11 cellular contexts compared by ENCODE assay signal in genomic region chr2:181306785-181307184, GRCh38.
A peak's percentile ranks its signal among the peaks of the same experiment; 100 is the strongest.
DNase-seq lines count a peak whose midpoint lies in the region; ATAC-seq, FAIRE-seq and TF ChIP-seq lines count a peak whose summit lies in the region.
"Had no signal": no experiment of that assay in that cellular context is flagged by ENCODE, and none has a peak within 500 bp of the region (broad histone marks: within the 10 kb centered on the region; RNA-seq: fewer than 3 reads in every experiment).

No MANE protein-coding gene starts in this region.

- FAIRE-seq in kidney (lab: Jason Lieb, UNC), result peak; percentile 30

- H4K20me1 ChIP-seq in DOHH2 (ENCODE audit: control insufficient read depth, insufficient read depth, low read depth, low read length) (no peaks in the 10 kb centered on the region), PC-3 (ENCODE audit: low read length) (no peaks in the 10 kb centered on the region)

- intact Hi-C loops in PC-3 (cut with micrococcal nuclease) (no loop called here), kidney (cut with DNase I) (no loop called here), ascending aorta (cut with DNase I) (no loop called here)

- H3K36me3 ChIP-seq in DOHH2 (ENCODE audit: control insufficient read depth, low read length), result peaks cover 3% of the 10 kb centered on the region; the same call in 1 of the 2 replicates
- no peaks in the 10 kb centered on the region for H3K36me3 ChIP-seq in PC-3 (ENCODE audit: low read depth, low read length)
- no peaks in the 10 kb centered on the region for H3K36me3 ChIP-seq in kidney (ENCODE audit: control insufficient read depth in 1 of 2, insufficient read depth in 2 of 2, low read length in 2 of 2)
- H3K36me3 ChIP-seq in ascending aorta, result no peaks in the 10 kb centered on the region
- H3K36me3 ChIP-seq: thyroid gland had no signal

- no peaks in the 10 kb centered on the region for H3K79me2 ChIP-seq in DOHH2 (ENCODE audit: control insufficient read depth, low read length)
- H3K79me2 ChIP-seq in PC-3 (ENCODE audit: low read length), result no peaks in the 10 kb centered on the region

- H3K4me1 ChIP-seq in DOHH2 (ENCODE audit: control insufficient read depth, low read length), result peaks cover 81% of the 10 kb centered on the region
- peaks cover 15% of the 10 kb centered on the region for H3K4me1 ChIP-seq in PC-3 (ENCODE audit: insufficient read depth, low read length)
- H3K4me1 ChIP-seq in kidney (ENCODE audit: control insufficient read depth in 1 of 2, insufficient read depth in 1 of 2, low read depth in 1 of 2, low read length in 2 of 2), result no peaks in the 10 kb centered on the region
- H3K4me1 ChIP-seq in ascending aorta, result no peaks in the 10 kb centered on the region
- H3K4me1 ChIP-seq: thyroid gland had no signal

- TF ChIP-seq CTCF in DOHH2 (IDR thresholded peaks at IDR 0.05; ENCODE audit: low read depth, low read length, poor library complexity, severe bottlenecking), result no peak
- no peak for TF ChIP-seq CTCF in PC-3 (conservative IDR thresholded peaks at IDR 0.05; ENCODE audit: low read depth, low read length)
- TF ChIP-seq CTCF in kidney (IDR thresholded peaks at IDR 0.05; ENCODE audit: borderline replicate concordance, extremely low read depth, insufficient read depth), result no peak
- no peak for TF ChIP-seq CTCF in ascending aorta (IDR thresholded peaks at IDR 0.05)

- no peak overlapping the region for H2AFZ ChIP-seq in PC-3 (ENCODE audit: low read length)

- peaks cover 32% of the 10 kb centered on the region for H3F3A ChIP-seq in DOHH2 (ENCODE audit: control insufficient read depth, insufficient read depth)
- peaks cover 5% of the 10 kb centered on the region for H3F3A ChIP-seq in PC-3 (ENCODE audit: low read length, unreplicated experiment)

- H3K9ac ChIP-seq in PC-3 (ENCODE audit: low read length), result no peak overlapping the region
- H3K9ac ChIP-seq in kidney (ENCODE audit: low read length in 2 of 2), result no peak overlapping the region

- POLR2A ChIA-PET in PC-3 (lab: Charles Lee; ENCODE audit: unreplicated experiment), result interaction anchor here (0.6 kb wide), 1 partner anchor 1363 kb away, joined by 8 read pairs; no protein-coding TSS in a partner anchor

- H3K4me2 ChIP-seq in DOHH2 (ENCODE audit: low read length) (peak overlapping the region; percentile 80), PC-3 (ENCODE audit: low read length) (peak overlapping the region; percentile 44)

- H3K4me3 ChIP-seq in DOHH2 (ENCODE audit: low read length), result peak overlapping the region; percentile 67
- no peak overlapping the region for H3K4me3 ChIP-seq in PC-3 (ENCODE audit: low read length)
- no peak overlapping the region for H3K4me3 ChIP-seq in kidney (ENCODE audit: low read length in 2 of 2)
- H3K4me3 ChIP-seq in ascending aorta, result no peak overlapping the region
- H3K4me3 ChIP-seq: thyroid gland had no signal

- no TSS peak for BruUV-seq in PC-3 (replicated peaks; lab: Mats Ljungman, UMichigan)

- H3K27me3 ChIP-seq in DOHH2 (ENCODE audit: control insufficient read depth, low read length) (no peaks in the 10 kb centered on the region), PC-3 (ENCODE audit: low read length) (no peaks in the 10 kb centered on the region), ascending aorta (no peaks in the 10 kb centered on the region)
- H3K27me3 ChIP-seq: thyroid gland had no signal

- H3K9me2 ChIP-seq in DOHH2 (replicated peaks; ENCODE audit: control insufficient read depth, low read length) (no peaks in the 10 kb centered on the region), PC-3 (replicated peaks; ENCODE audit: low read length) (no peaks in the 10 kb centered on the region)

- peak; percentile 11 for ATAC-seq in GM21786 (IDR thresholded peaks at IDR 0.05; ENCODE audit: unreplicated experiment)
- ATAC-seq in PC-3, result peak; percentile 84
- ATAC-seq in HG03439 (IDR thresholded peaks at IDR 0.05; ENCODE audit: unreplicated experiment), result no peak
- ATAC-seq: Panc1 had no signal

- H3K27ac ChIP-seq in DOHH2 (ENCODE audit: low read depth, low read length), result peak overlapping the region; percentile 97
- H3K27ac ChIP-seq in PC-3 (ENCODE audit: low read length), result no peak overlapping the region
- no peak overlapping the region for H3K27ac ChIP-seq in kidney (ENCODE audit: low read depth in 2 of 2, low read length in 2 of 2)
- peak overlapping the region in 1 of 2 donors; percentile 10 for H3K27ac ChIP-seq in ascending aorta
- H3K27ac ChIP-seq: thyroid gland had no signal

- DNase-seq in PC-3, result peak; percentile 49
- DNase-seq in kidney, result no peak
- DNase-seq in NCI-H187 treated with DMSO at 0.1 percent for 48 hours (lab: John Stamatoyannopoulos, UW), result no peak
- no peak for DNase-seq in SHP77 treated with DMSO at 0.1 percent for 48 hours (lab: John Stamatoyannopoulos, UW)
- DNase-seq in ascending aorta (ENCODE audit: low spot score in 2 of 2), result no peak
- DNase-seq: activated effector memory CD4-positive, alpha-beta T cell treated with Interleukin-2 at 50 U/mL for 16 hours; thyroid gland had no signal

- H3K9me3 ChIP-seq in DOHH2 (ENCODE audit: control insufficient read depth, insufficient read depth, low read length) (no peaks in the 10 kb centered on the region), PC-3 (ENCODE audit: low read length) (no peaks in the 10 kb centered on the region), kidney (ENCODE audit: control insufficient read depth in 1 of 2, low read length in 2 of 2) (no peaks in the 10 kb centered on the region), ascending aorta (no peaks in the 10 kb centered on the region)
- H3K9me3 ChIP-seq: thyroid gland had no signal

- CTCF ChIA-PET in PC-3 (lab: Charles Lee), result no interaction called here
